15 cellular contexts compared by ENCODE assay signal in the genomic region with DNA sequence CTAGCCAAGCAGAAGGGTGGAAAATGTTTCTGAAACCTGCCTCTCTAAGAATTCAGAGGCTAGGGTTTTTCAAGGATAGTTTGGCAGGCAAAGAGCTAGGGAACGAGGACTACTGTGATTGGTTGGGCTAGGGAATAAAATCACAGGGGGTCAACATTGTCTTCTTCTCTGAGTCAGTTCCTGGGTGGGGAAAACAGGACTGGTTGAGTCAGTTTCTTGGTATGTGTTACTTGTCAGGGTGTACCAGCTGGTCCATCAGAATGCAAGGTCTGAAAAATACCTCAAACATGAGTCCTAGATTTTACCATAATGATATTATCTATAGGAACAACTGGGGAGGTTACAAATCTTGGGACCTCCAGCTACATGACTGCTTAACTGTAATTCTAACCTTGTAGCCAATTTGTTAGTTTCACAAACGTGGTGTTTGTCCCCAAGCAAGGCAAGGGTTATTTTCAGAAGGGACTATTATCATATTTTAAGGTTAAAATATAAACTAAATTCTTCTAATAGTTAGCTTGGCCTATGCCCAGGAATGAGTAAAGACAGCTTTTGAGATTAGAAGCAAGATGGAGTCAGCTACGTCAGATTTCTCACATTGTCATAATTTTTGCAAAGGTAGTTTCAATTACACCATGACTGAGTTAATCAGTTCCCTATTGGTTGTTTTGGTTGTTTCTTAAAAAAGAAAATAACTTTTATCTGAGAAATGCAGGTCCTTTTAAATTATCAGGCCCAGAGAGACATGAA.
DNase-seq lines count a peak whose midpoint lies in the region; ATAC-seq lines count a peak whose summit lies in the region.
"Had no signal": no experiment of that assay in that cellular context is flagged by ENCODE, and none has a peak within 500 bp of the region (broad histone marks: within the 10 kb centered on the region; RNA-seq: fewer than 3 reads in every experiment).

No MANE protein-coding gene starts in this region.

- no peaks in the 10 kb centered on the region for H3K36me3 ChIP-seq in SJCRH30

- H3K4me1 ChIP-seq in SJCRH30, result peaks cover 13% of the 10 kb centered on the region

- peaks cover 11% of the 10 kb centered on the region for H3K4me1 Mint-ChIP-seq in activated naive CD4-positive, alpha-beta T cell treated with anti-CD3 and anti-CD28 coated beads for 36 hours (ENCODE audit: low read depth)
- H3K4me1 Mint-ChIP-seq in stimulated activated effector memory CD8-positive, alpha-beta T cell treated with anti-CD3 and anti-CD28 coated beads, Interleukin-12 subunit alpha, Interleukin-12 subunit beta, amount 100 ng/mL, for 72 hours, result peaks cover 5% of the 10 kb centered on the region
- H3K4me1 Mint-ChIP-seq: memory B cell had no signal

- no peaks in the 10 kb centered on the region for H3K9me3 Mint-ChIP-seq in activated naive CD4-positive, alpha-beta T cell treated with anti-CD3 and anti-CD28 coated beads, Interleukin-2, amount 50 U/mL, for 72 hours
- H3K9me3 Mint-ChIP-seq in activated naive CD4-positive, alpha-beta T cell treated with anti-CD3 and anti-CD28 coated beads for 36 hours, result no peaks in the 10 kb centered on the region
- no peaks in the 10 kb centered on the region for H3K9me3 Mint-ChIP-seq in stimulated activated effector memory CD8-positive, alpha-beta T cell treated with anti-CD3 and anti-CD28 coated beads, Interleukin-12 subunit alpha, Interleukin-12 subunit beta, amount 100 ng/mL, for 72 hours
- H3K9me3 Mint-ChIP-seq: memory B cell had no signal

- peak; percentile 34 to 62 for ATAC-seq in activated naive CD4-positive, alpha-beta T cell treated with anti-CD3 and anti-CD28 coated beads, Interleukin-2, amount 50 U/mL, for 72 hours
- peak; percentile 86 for ATAC-seq in stimulated activated effector memory CD8-positive, alpha-beta T cell treated with anti-CD3 and anti-CD28 coated beads, Interleukin-12 subunit alpha, Interleukin-12 subunit beta, amount 100 ng/mL, for 72 hours

- H3K36me3 Mint-ChIP-seq in activated naive CD4-positive, alpha-beta T cell treated with anti-CD3 and anti-CD28 coated beads, Interleukin-2, amount 50 U/mL, for 72 hours, result no peaks in the 10 kb centered on the region
- no peaks in the 10 kb centered on the region for H3K36me3 Mint-ChIP-seq in activated naive CD4-positive, alpha-beta T cell treated with anti-CD3 and anti-CD28 coated beads for 36 hours (ENCODE audit: low read depth)
- no peaks in the 10 kb centered on the region for H3K36me3 Mint-ChIP-seq in stimulated activated effector memory CD8-positive, alpha-beta T cell treated with anti-CD3 and anti-CD28 coated beads, Interleukin-12 subunit alpha, Interleukin-12 subunit beta, amount 100 ng/mL, for 72 hours
- H3K36me3 Mint-ChIP-seq: memory B cell had no signal

- no peak overlapping the region for H3K27ac Mint-ChIP-seq in activated naive CD4-positive, alpha-beta T cell treated with anti-CD3 and anti-CD28 coated beads, Interleukin-2, amount 50 U/mL, for 72 hours
- H3K27ac Mint-ChIP-seq in activated naive CD4-positive, alpha-beta T cell treated with anti-CD3 and anti-CD28 coated beads for 36 hours, result no peak overlapping the region
- no peak overlapping the region for H3K27ac Mint-ChIP-seq in stimulated activated effector memory CD8-positive, alpha-beta T cell treated with anti-CD3 and anti-CD28 coated beads, Interleukin-12 subunit alpha, Interleukin-12 subunit beta, amount 100 ng/mL, for 72 hours
- H3K27ac Mint-ChIP-seq: memory B cell had no signal

- no peaks in the 10 kb centered on the region for H3K27me3 Mint-ChIP-seq in activated naive CD4-positive, alpha-beta T cell treated with anti-CD3 and anti-CD28 coated beads for 36 hours (ENCODE audit: low read depth)
- H3K27me3 Mint-ChIP-seq: memory B cell had no signal

- no peaks in the 10 kb centered on the region; the same call in 1 of the 2 replicates for H3K9me3 ChIP-seq in SJCRH30 (replicated peaks)

- intact Hi-C loops in activated naive CD4-positive, alpha-beta T cell treated with anti-CD3 and anti-CD28 coated beads for 36 hours (cut with micrococcal nuclease), result no loop called here

- H3K27ac ChIP-seq in SJCRH30, result peak overlapping the region; percentile 42

- no peak overlapping the region for H3K4me3 Mint-ChIP-seq in activated naive CD4-positive, alpha-beta T cell treated with anti-CD3 and anti-CD28 coated beads for 36 hours
- no peak overlapping the region for H3K4me3 Mint-ChIP-seq in stimulated activated effector memory CD8-positive, alpha-beta T cell treated with anti-CD3 and anti-CD28 coated beads, Interleukin-12 subunit alpha, Interleukin-12 subunit beta, amount 100 ng/mL, for 72 hours
- H3K4me3 Mint-ChIP-seq: memory B cell had no signal

- H3K27me3 ChIP-seq in SJCRH30, result no peaks in the 10 kb centered on the region

- DNase-seq in activated naive CD4-positive, alpha-beta T cell treated with anti-CD3 and anti-CD28 coated beads, Interleukin-2, amount 50 U/mL, for 72 hours (ENCODE audit: low spot score in 2 of 2), result no peak
- DNase-seq in activated naive CD4-positive, alpha-beta T cell treated with anti-CD3 and anti-CD28 coated beads for 36 hours, result no peak
- DNase-seq in SJCRH30 (peak in 1 of 2 experiments; percentile 17), fibroblast of peridontal ligament (ENCODE audit: extremely low read depth) (peak; percentile 73), nucleus accumbens (lab: John Stamatoyannopoulos, UW) (no peak), middle frontal gyrus (ENCODE audit: extremely low spot score, low spot score) (no peak), retina (no peak)
- no peak for DNase-seq in stimulated activated effector memory CD8-positive, alpha-beta T cell treated with anti-CD3 and anti-CD28 coated beads, Interleukin-12 subunit alpha, Interleukin-12 subunit beta, amount 100 ng/mL, for 72 hours (ENCODE audit: low spot score in 2 of 2)
- DNase-seq: activated CD4-positive, alpha-beta T cell treated with anti-CD3 and anti-CD28 coated beads, Interleukin-2, amount 50 U/mL, for 48 hours; AML-193; anterior cingulate cortex; KBM-7; NCI-H2171; SIG-M5 had no signal

- CTCF ChIA-PET in activated naive CD4-positive, alpha-beta T cell treated with anti-CD3 and anti-CD28 coated beads for 36 hours (lab: Charles Lee), result no interaction called here

- H3K4me3 ChIP-seq in SJCRH30, result no peak overlapping the region
